21 cellular contexts compared by ENCODE assay signal in the genomic region with DNA sequence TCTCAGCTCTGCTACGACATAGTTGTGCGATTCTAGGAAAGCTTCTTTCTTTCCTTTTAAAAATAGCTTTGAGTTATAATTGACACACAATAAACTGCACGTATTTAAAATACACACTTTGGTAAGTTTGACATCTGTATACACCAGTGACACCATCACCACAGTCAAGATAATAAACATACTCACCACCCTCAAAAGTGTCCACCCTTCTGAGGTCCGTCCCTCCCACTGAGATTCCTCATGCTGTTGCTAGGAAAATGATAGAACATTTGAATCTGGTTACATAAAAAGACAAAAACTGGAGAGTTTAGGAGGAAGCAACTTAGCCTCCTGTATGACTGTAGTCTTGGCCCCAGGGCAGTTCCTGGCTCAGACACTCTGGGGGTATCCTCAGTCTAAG. TPM values are rescaled to one million over a fixed set of nuclear protein-coding genes. Genes with fewer than 3 reads are reported as not detected.
"Had no signal": no experiment of that assay in that cellular context is flagged by ENCODE, and none has a peak within 500 bp of the region (broad histone marks: within the 10 kb centered on the region; RNA-seq: fewer than 3 reads in every experiment).

No MANE protein-coding gene starts in this region.

- H3K27ac Mint-ChIP-seq: activated B cell treated with CpG ODN at 0.5 μM for 24 hours; activated naive CD4-positive, alpha-beta T cell treated with anti-CD3 and anti-CD28 coated beads, Interleukin-2, amount 50 U/mL, for 72 hours; activated T-cell treated with anti-CD3 and anti-CD28 coated beads, Interleukin-2, amount 50 U/mL, for 72 hours; naive B cell had no signal

- DNase-seq: activated B cell treated with CpG ODN at 0.5 μM for 24 hours; activated CD4-positive, alpha-beta T cell treated with anti-CD3 and anti-CD28 coated beads for 48 hours; activated CD8-positive, alpha-beta memory T cell treated with anti-CD3 and anti-CD28 coated beads, Interleukin-2, amount 50 U/mL, for 48 hours; activated gamma-delta T cell; activated T-cell treated with anti-CD3 and anti-CD28 coated beads, Interleukin-2, amount 50 U/mL, for 72 hours; amygdala; cerebellar nuclear complex; dermis blood vessel endothelial cell; islet precursor cell; naive B cell; pancreas; stimulated activated CD4-positive, alpha-beta T cell treated with anti-CD3 and anti-CD28 coated beads, Interleukin-12 subunit alpha, Interleukin-12 subunit beta, amount 100 ng/mL, for 4 hours; stimulated activated CD4-positive, alpha-beta T cell treated with anti-CD3 and anti-CD28 coated beads, Interleukin-2, amount 100 ng/mL, for 24 hours; T-helper 2 cell; thyroid gland had no signal

- H3K4me3 ChIP-seq: hepatocyte, pancreas, thyroid gland had no signal

- H3K4me1 ChIP-seq: pancreas, thyroid gland had no signal

- H3K36me3 Mint-ChIP-seq: activated naive CD4-positive, alpha-beta T cell treated with anti-CD3 and anti-CD28 coated beads, Interleukin-2, amount 50 U/mL, for 72 hours; naive B cell; stimulated activated memory B cell treated with anti-CD40 and anti-IgM and Interleukin-4, amounts not matched to agents 10 μg/mL and 1 μg/mL and 100 μg/mL, for 72 hours had no signal

- ATAC-seq: activated T-cell treated with anti-CD3 and anti-CD28 coated beads, Interleukin-2, amount 50 U/mL, for 72 hours had no signal

- H3K27ac ChIP-seq: hepatocyte, thyroid gland had no signal

- H3K9me3 ChIP-seq: pancreas, thyroid gland had no signal

- H2AFZ ChIP-seq: hepatocyte had no signal

- H3K4me2 ChIP-seq: hepatocyte had no signal

- H3K36me3 ChIP-seq: pancreas, thyroid gland had no signal

- H3K27me3 ChIP-seq: hepatocyte, pancreas, thyroid gland had no signal

- H3K4me3 Mint-ChIP-seq: activated B cell treated with CpG ODN at 0.5 μM for 24 hours; activated T-cell treated with anti-CD3 and anti-CD28 coated beads, Interleukin-2, amount 50 U/mL, for 72 hours; stimulated activated memory B cell treated with anti-CD40 and anti-IgM and Interleukin-4, amounts not matched to agents 10 μg/mL and 1 μg/mL and 100 μg/mL, for 72 hours had no signal

- H3K27me3 Mint-ChIP-seq: activated B cell treated with CpG ODN at 0.5 μM for 24 hours; naive B cell; stimulated activated memory B cell treated with anti-CD40 and anti-IgM and Interleukin-4, amounts not matched to agents 10 μg/mL and 1 μg/mL and 100 μg/mL, for 72 hours had no signal

RNA-seq across cellular contexts. Expression of a gene that starts 17.2 kb away (rescaled TPM):
- total RNA-seq: activated B cell treated with CpG ODN at 0.5 μM for 24 hours, dermis blood vessel endothelial cell, epithelial cell of proximal tubule, lung microvascular endothelial cell, thyroid gland had no signal
- polyA plus RNA-seq: urinary bladder had no signal
